Comparison of ENCODE assay signal across 8 cellular contexts in genomic region chr5:141848771-141849370, GRCh38. TPM values are rescaled to one million over a fixed set of nuclear protein-coding genes. Genes with fewer than 3 reads are reported as not detected.
DNase-seq lines count a peak whose midpoint lies in the region; ATAC-seq and TF ChIP-seq lines count a peak whose summit lies in the region.

No MANE protein-coding gene starts in this region.

- no peaks in the 10 kb centered on the region for H3K9me3 ChIP-seq in HUES6 (ENCODE audit: control insufficient read depth, insufficient read depth, low read depth, low read length)
- H3K9me3 ChIP-seq in parathyroid adenoma (ENCODE audit: control insufficient read depth, low read length) = no peaks in the 10 kb centered on the region

- H3K27ac ChIP-seq in HUES6 (ENCODE audit: low read depth, low read length) (peak overlapping the region; percentile 93), parathyroid adenoma (peak overlapping the region; percentile 100)

- H3K36me3 ChIP-seq in HUES6 (ENCODE audit: control insufficient read depth, insufficient read depth, low read length) (no peaks in the 10 kb centered on the region), parathyroid adenoma (ENCODE audit: control insufficient read depth, insufficient read depth, low read length) (no peaks in the 10 kb centered on the region)

- POLR2A ChIA-PET in activated CD8-positive, alpha-beta T cell treated with anti-CD3 and anti-CD28 coated beads for 36 hours (lab: Charles Lee) = no interaction called here

- H3K27ac Mint-ChIP-seq in activated CD8-positive, alpha-beta T cell treated with anti-CD3 and anti-CD28 coated beads for 36 hours = peak overlapping the region; percentile 88

- H2AFZ ChIP-seq in parathyroid adenoma = peak overlapping the region; percentile 96

- H3K27me3 ChIP-seq in HUES6 (ENCODE audit: control insufficient read depth, insufficient read depth, low read length) = no peaks in the 10 kb centered on the region
- H3K27me3 ChIP-seq in parathyroid adenoma (ENCODE audit: control insufficient read depth, insufficient read depth, low read length) = no peaks in the 10 kb centered on the region

- TF ChIP-seq CTCF in AG10803 (conservative IDR thresholded peaks at IDR 0.05; ENCODE audit: low read length) (no peak), parathyroid adenoma (IDR thresholded peaks at IDR 0.05) (no peak)
- TF ChIP-seq CTCF in activated CD8-positive, alpha-beta T cell treated with anti-CD3 and anti-CD28 coated beads for 36 hours (IDR thresholded peaks at IDR 0.05) = no peak

- H3K9me3 Mint-ChIP-seq in activated CD8-positive, alpha-beta T cell treated with anti-CD3 and anti-CD28 coated beads for 36 hours = no peaks in the 10 kb centered on the region

- no peaks in the 10 kb centered on the region for H3K27me3 Mint-ChIP-seq in activated CD8-positive, alpha-beta T cell treated with anti-CD3 and anti-CD28 coated beads for 36 hours

- H3K4me3 ChIP-seq in AG10803 (ENCODE audit: low read length) (peak overlapping the region; percentile 88), HUES6 (ENCODE audit: low read depth, low read length) (peak overlapping the region; percentile 71), parathyroid adenoma (ENCODE audit: low read depth, low read length) (peak overlapping the region; percentile 98)

- H3K79me2 ChIP-seq in parathyroid adenoma = no peaks in the 10 kb centered on the region

- peak; percentile 6 for ATAC-seq in GM19043 (IDR thresholded peaks at IDR 0.05; ENCODE audit: low read depth, unreplicated experiment)
- peak; percentile 21 for ATAC-seq in activated CD8-positive, alpha-beta T cell treated with anti-CD3 and anti-CD28 coated beads for 36 hours

- H3K9ac ChIP-seq in HUES6 (ENCODE audit: low read length) = peak overlapping the region; percentile 90
- H3K9ac ChIP-seq in parathyroid adenoma = peak overlapping the region; percentile 91

- peak overlapping the region; percentile 82 for H3K4me3 Mint-ChIP-seq in activated CD8-positive, alpha-beta T cell treated with anti-CD3 and anti-CD28 coated beads for 36 hours

- intact Hi-C loops in activated CD8-positive, alpha-beta T cell treated with anti-CD3 and anti-CD28 coated beads for 36 hours (cut with micrococcal nuclease) = no loop called here

- no peaks in the 10 kb centered on the region for H3K36me3 Mint-ChIP-seq in activated CD8-positive, alpha-beta T cell treated with anti-CD3 and anti-CD28 coated beads for 36 hours (ENCODE audit: low read depth)

- CTCF ChIA-PET in activated CD8-positive, alpha-beta T cell treated with anti-CD3 and anti-CD28 coated beads for 36 hours (lab: Charles Lee) = interaction anchor here (2.1 to 2.2 kb wide), 2 partner anchors 112 to 156 kb away, joined by 7 read pairs; no protein-coding TSS in a partner anchor

- H3K4me2 ChIP-seq in parathyroid adenoma (ENCODE audit: low read length) = peak overlapping the region; percentile 98

- DNase-seq in AG10803 (ENCODE audit: low read depth) (peak; percentile 28), glomerular endothelial cell (ENCODE audit: extremely low read depth, low read depth, low spot score) (peak; percentile 75), retina (no peak), foreskin melanocyte (no peak)
- DNase-seq in activated CD8-positive, alpha-beta T cell treated with anti-CD3 and anti-CD28 coated beads for 36 hours = peak; percentile 60

- H3K4me1 Mint-ChIP-seq in activated CD8-positive, alpha-beta T cell treated with anti-CD3 and anti-CD28 coated beads for 36 hours (ENCODE audit: low read depth) = peaks cover 23% of the 10 kb centered on the region

- H3K4me1 ChIP-seq in HUES6 (ENCODE audit: control insufficient read depth, insufficient read depth, low read length) = peaks cover 59% of the 10 kb centered on the region
- peaks cover 21% of the 10 kb centered on the region for H3K4me1 ChIP-seq in parathyroid adenoma

RNA-seq across cellular contexts. Expression of gene PCDH1, which starts 29.3 kb away (rescaled TPM):
- under 1 TPM in 1 of 2 experiments, not detected in 1; 0.87 TPM for total RNA-seq in activated CD8-positive, alpha-beta T cell treated with anti-CD3 and anti-CD28 coated beads for 36 hours
- 203 and 479 TPM in 2 replicates for total RNA-seq in glomerular endothelial cell

Comparison
In these comparisons a context has a peak if more than half of its experiments do, and no peak if none do; other contexts are left out.
1. DNase-seq: peak in AG10803 (single experiment), activated CD8-positive, alpha-beta T cell treated with anti-CD3 and anti-CD28 coated beads for 36 hours (single experiment) and glomerular endothelial cell (single experiment); none in retina (single experiment) and foreskin melanocyte (single experiment).
2. RNA of gene PCDH1, which starts 29.3 kb away (total RNA-seq): 203 to 479 TPM in glomerular endothelial cell; 0.87 TPM in activated CD8-positive, alpha-beta T cell treated with anti-CD3 and anti-CD28 coated beads for 36 hours; every median in the first group is over 100 times any median in the second.
3. Peak in every context shown above with its lines, with median percentiles within 50 percentile points of each other: H3K4me3 ChIP-seq.